ENCODE assay signal across 11 cellular contexts in genomic region chr4:12118651-12119213, GRCh38.
DNase-seq lines count a peak whose midpoint lies in the region; ATAC-seq and TF ChIP-seq lines count a peak whose summit lies in the region.
"Had no signal": no experiment of that assay in that cellular context is flagged by ENCODE, and none has a peak within 500 bp of the region (broad histone marks: within the 10 kb centered on the region; RNA-seq: fewer than 3 reads in every experiment).

No MANE protein-coding gene starts in this region.

- no peaks in the 10 kb centered on the region for H3K27me3 ChIP-seq in HCT116 (ENCODE audit: insufficient read depth, low read length)
- no peaks in the 10 kb centered on the region for H3K27me3 ChIP-seq in heart right ventricle

- H3K9me2 ChIP-seq in HCT116 (ENCODE audit: insufficient read depth) = no peaks in the 10 kb centered on the region

- TF ChIP-seq CTCF in HCT116 (IDR thresholded peaks at IDR 0.05 in 2 of 3, conservative IDR thresholded peaks at IDR 0.05 in 1 of 3; ENCODE audit: borderline replicate concordance in 1 of 3, insufficient read depth in 1 of 3, low read depth in 2 of 3, low read length in 2 of 3) (no peak), heart right ventricle (IDR thresholded peaks at IDR 0.05) (no peak), GM13977 (IDR thresholded peaks at IDR 0.05; ENCODE audit: extremely low read depth, insufficient read depth, missing control alignments) (no peak)

- no peak for TF ChIP-seq POLR2A in HCT116 (IDR thresholded peaks at IDR 0.05; ENCODE audit: borderline replicate concordance, extremely low read depth, insufficient read depth, insufficient read length)

- no peaks in the 10 kb centered on the region for H3K36me3 ChIP-seq in HCT116 (ENCODE audit: control insufficient read depth in 1 of 2, insufficient read depth in 2 of 2, low read length in 2 of 2)
- H3K36me3 ChIP-seq in heart right ventricle = no peaks in the 10 kb centered on the region

- CTCF ChIA-PET in HCT116 (lab: Charles Lee) = no interaction called here

- H2AFZ ChIP-seq in HCT116 (ENCODE audit: low read depth, low read length, poor library complexity, severe bottlenecking) = no peak overlapping the region

- no peak overlapping the region for H3K9ac ChIP-seq in HCT116 (ENCODE audit: low read length)

- 40 to 42% methylated on average over 2 of the region's 2 CpGs for WGBS in heart right ventricle, 2 donors

- DNase-seq in HCT116 (ENCODE audit: low read depth, low spot score) (no peak), KG1 (lab: John Stamatoyannopoulos, UW) (peak; percentile 57), heart right ventricle (no peak), cerebellum (ENCODE audit: low spot score) (no peak), GM13977 (ENCODE audit: low spot score) (no peak)
- no peak for DNase-seq in stimulated activated CD4-positive, alpha-beta T cell treated with anti-CD3 and anti-CD28 coated beads, Interleukin-4, amount 100 ng/mL, for 4 hours
- DNase-seq: activated naive CD4-positive, alpha-beta T cell; Caco-2; T-helper 9 cell had no signal

- no peak overlapping the region for H3K27ac ChIP-seq in HCT116 (ENCODE audit: low read depth, low read length)
- H3K27ac ChIP-seq in heart right ventricle = peak overlapping the region in 1 of 10 donors; percentile 61

- H3K4me3 ChIP-seq in HCT116 (replicated peaks in 1 of 2; ENCODE audit: low read depth in 1 of 2, low read length in 2 of 2) (no peak overlapping the region), heart right ventricle (no peak overlapping the region)

- no peaks in the 10 kb centered on the region for H4K20me1 ChIP-seq in HCT116 (ENCODE audit: insufficient read depth)

- no peaks in the 10 kb centered on the region for H3K79me2 ChIP-seq in HCT116 (ENCODE audit: insufficient read depth, low read length)

- intact Hi-C loops in HCT116 (cut with micrococcal nuclease) (no loop called here), heart right ventricle (cut with DNase I) (no loop called here)

- H3K4me2 ChIP-seq in HCT116 (ENCODE audit: low read length) = no peak overlapping the region

- H3K4me1 ChIP-seq in HCT116 (ENCODE audit: control insufficient read depth in 1 of 2, insufficient read depth in 2 of 2, low read length in 2 of 2) (no peaks in the 10 kb centered on the region), heart right ventricle (peaks cover 0 to 36% (median 0%) of the 10 kb centered on the region in 9 donors)
- H3K4me1 ChIP-seq: Caco-2 had no signal

- in situ Hi-C loops in GM13977 (cut with MboI; ENCODE audit: low pct_unique_long_range_greater_than_20kb, low sequenced_read_pairs, unreplicated experiment) = no loop called here

- BruUV-seq in HCT116 (replicated peaks; lab: Mats Ljungman, UMichigan) = no TSS peak

- ATAC-seq in GM18858 (IDR thresholded peaks at IDR 0.05; ENCODE audit: unreplicated experiment) (peak; percentile 78), HCT116 (no peak), heart right ventricle (peak in 5 of 8 donors; percentile 16 to 55 (median 47)), GM18909 (IDR thresholded peaks at IDR 0.05; ENCODE audit: poor library complexity, unreplicated experiment) (no peak)

- RAD21 ChIA-PET in HCT116 (lab: Charles Lee; ENCODE audit: low non-redundant PET in 1 of 2, low total read pairs in 2 of 2, uncharacterized antibody in 2 of 2, unreplicated experiment in 2 of 2) = no interaction called here

- H3K9me3 ChIP-seq in HCT116 (ENCODE audit: control insufficient read depth in 1 of 2, insufficient read depth in 1 of 2, low read depth in 1 of 2, low read length in 2 of 2) (no peaks in the 10 kb centered on the region), heart right ventricle (peaks cover 0 to 14% (median under 1%) of the 10 kb centered on the region in 11 donors)
- H3K9me3 ChIP-seq: Caco-2 had no signal

- TF ChIP-seq RAD21 in HCT116 (IDR thresholded peaks at IDR 0.05; ENCODE audit: low read depth) = no peak

- POLR2A ChIA-PET in HCT116 (lab: Charles Lee) = no interaction called here

TF ChIP-seq in HCT116, 20 proteins besides CTCF, POLR2A, EP300 and RAD21:
- peak; percentile 64; the same call in 1 of the 2 replicates for TF ChIP-seq CEBPB (IDR thresholded peaks at IDR 0.05; ENCODE audit: low read depth)
- TF ChIP-seq EGR1 (IDR thresholded peaks at IDR 0.05; ENCODE audit: low read depth) = no peak

Comparison
In these comparisons a context has a peak if more than half of its experiments do, and no peak if none do; other contexts are left out.
1. ATAC-seq: peak in GM18858 (single experiment) and heart right ventricle (5 of 8); none in HCT116 (single experiment) and GM18909 (single experiment).